In the genomic region with DNA sequence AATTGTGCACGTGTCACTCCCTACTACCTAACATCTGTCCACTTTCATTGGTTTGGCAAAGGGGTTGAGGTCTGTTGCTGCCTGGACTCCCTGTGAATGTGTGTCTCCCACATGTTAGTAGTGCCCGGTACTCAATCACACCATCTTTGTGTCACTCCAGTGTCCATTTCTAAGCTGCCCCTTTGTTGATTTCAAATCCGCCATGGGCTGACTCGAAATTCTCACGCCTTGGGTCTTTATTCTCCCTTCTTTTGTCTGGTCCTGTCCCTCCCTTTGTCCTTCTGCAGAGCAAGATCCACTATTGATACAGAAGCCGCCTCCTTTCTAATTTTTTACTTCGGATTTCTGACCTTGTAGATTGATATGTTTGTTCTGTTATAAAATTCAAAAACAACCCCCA, we compare ENCODE assay signal across 35 cellular contexts. TPM values are rescaled to one million over a fixed set of nuclear protein-coding genes. Genes with fewer than 3 reads are reported as not detected.
"Had no signal": no experiment of that assay in that cellular context is flagged by ENCODE, and none has a peak within 500 bp of the region (broad histone marks: within the 10 kb centered on the region; RNA-seq: fewer than 3 reads in every experiment).

No MANE protein-coding gene starts in this region.

- H3K4me1 ChIP-seq: foreskin keratinocyte, gastroesophageal sphincter, left lung, pancreas, right lobe of liver, thyroid gland had no signal

- H3K9me3 ChIP-seq: gastroesophageal sphincter, heart right ventricle, left lung, mucosa of descending colon, neutrophil, pancreas, right lobe of liver, thyroid gland had no signal

- FAIRE-seq: islet of Langerhans, pancreas, small intestine had no signal

- H3K9me3 Mint-ChIP-seq: mesothelial cell of epicardium; naive thymus-derived CD4-positive, alpha-beta T cell; nephron; stimulated activated naive CD8-positive, alpha-beta T cell treated with anti-CD3 and anti-CD28 coated beads, Interleukin-15, amount 100 ng/mL, for 72 hours had no signal

- H3K4me1 Mint-ChIP-seq: stimulated activated naive CD8-positive, alpha-beta T cell treated with anti-CD3 and anti-CD28 coated beads, Interleukin-15, amount 100 ng/mL, for 72 hours had no signal

- H3K4me3 Mint-ChIP-seq: mesothelial cell of epicardium; naive thymus-derived CD4-positive, alpha-beta T cell; nephron; stimulated activated naive CD8-positive, alpha-beta T cell treated with anti-CD3 and anti-CD28 coated beads, Interleukin-15, amount 100 ng/mL, for 72 hours had no signal

- DNase-seq: cerebellar nuclear complex; cortex of kidney; effector CD4-positive, alpha-beta T cell; foreskin keratinocyte; heart right ventricle; hippocampal formation; left cardiac atrium; left lung; mesenchymal stem cell; mucosa of descending colon; naive thymus-derived CD4-positive, alpha-beta T cell; pancreas; right lobe of liver; small intestine; stimulated activated CD4-positive, alpha-beta T cell treated with anti-CD3 and anti-CD28 coated beads, Interleukin-15, amount 100 ng/mL, for 24 hours; stimulated activated CD4-positive, alpha-beta T cell treated with anti-CD3 and anti-CD28 coated beads, Interleukin-2, amount 100 ng/mL, for 48 hours; stimulated activated CD8-positive, alpha-beta memory T cell treated with anti-CD3 and anti-CD28 coated beads, Interleukin-4, amount 100 ng/mL, for 48 hours; stimulated activated naive CD4-positive, alpha-beta T cell; stimulated activated naive CD8-positive, alpha-beta T cell treated with anti-CD3 and anti-CD28 coated beads, Interleukin-15, amount 100 ng/mL, for 72 hours; thyroid gland; trophoblast cell had no signal

- H3K4me3 ChIP-seq: gastroesophageal sphincter, heart right ventricle, left lung, mucosa of descending colon, pancreas, right lobe of liver, thyroid gland had no signal

- H3K36me3 ChIP-seq: gastroesophageal sphincter, heart right ventricle, left lung, neutrophil, pancreas, right lobe of liver, thyroid gland had no signal

- H3K27ac ChIP-seq: epithelial cell of prostate, foreskin keratinocyte, gastroesophageal sphincter, heart right ventricle, left lung, neutrophil, pancreas, right lobe of liver, thyroid gland had no signal

- H3K27ac Mint-ChIP-seq: mesothelial cell of epicardium; nephron; stimulated activated naive CD8-positive, alpha-beta T cell treated with anti-CD3 and anti-CD28 coated beads, Interleukin-15, amount 100 ng/mL, for 72 hours had no signal

- H3K36me3 Mint-ChIP-seq: mesothelial cell of epicardium; naive thymus-derived CD4-positive, alpha-beta T cell had no signal

RNA-seq across cellular contexts. Expression of gene DPYSL5, which starts 7.6 kb away (rescaled TPM):
- total RNA-seq: esophagus mucosa; fibroblast of lung; foreskin keratinocyte; left cardiac atrium; left lung; lower leg skin; lung microvascular endothelial cell; naive thymus-derived CD4-positive, alpha-beta T cell; omental fat pad; posterior vena cava; pulmonary artery endothelial cell; right lobe of liver; thyroid gland; ureter had no signal
- polyA plus RNA-seq: fibroblast of lung; foreskin keratinocyte; naive thymus-derived CD4-positive, alpha-beta T cell had no signal
